Comparison of ENCODE assay signal across 15 cellular contexts in genomic region chr10:103638948-103639347, GRCh38.
DNase-seq lines count a peak whose midpoint lies in the region; ATAC-seq and TF ChIP-seq lines count a peak whose summit lies in the region.
"Had no signal": no experiment of that assay in that cellular context is flagged by ENCODE, and none has a peak within 500 bp of the region (broad histone marks: within the 10 kb centered on the region; RNA-seq: fewer than 3 reads in every experiment).

No MANE protein-coding gene starts in this region.

- no peak overlapping the region for H2AFZ ChIP-seq in GM23338

- peak overlapping the region; percentile 51; the same call in 1 of the 2 replicates for H3K27ac Mint-ChIP-seq in GM23338
- H3K27ac Mint-ChIP-seq: activated T-helper 17 cell treated with anti-CD3 and anti-CD28 coated beads, Interleukin-2, amount 50 U/mL, for 72 hours; stimulated activated naive B cell treated with anti-CD40 and anti-IgM and Interleukin-4, amounts not matched to agents 10 μg/mL and 1 μg/mL and 100 μg/mL, for 72 hours had no signal

- H3K36me3 ChIP-seq in GM23338 (ENCODE audit: insufficient read depth) (no peaks in the 10 kb centered on the region), ascending aorta (peaks cover 5 to 10% of the 10 kb centered on the region in 2 donors), gastroesophageal sphincter (peaks cover 0 to 21% of the 10 kb centered on the region in 2 donors), rectal smooth muscle tissue (ENCODE audit: control insufficient read depth, insufficient read depth, low read length) (peaks cover 5% of the 10 kb centered on the region), aorta (ENCODE audit: control insufficient read depth in 1 of 2, insufficient read depth in 2 of 2, low read length in 1 of 2) (no peaks in the 10 kb centered on the region)
- H3K36me3 ChIP-seq: WERI-Rb-1 had no signal

- peaks cover 29% of the 10 kb centered on the region for H3K4me1 ChIP-seq in GM23338 (ENCODE audit: insufficient read depth)
- peaks cover 24 to 45% of the 10 kb centered on the region in 2 donors for H3K4me1 ChIP-seq in ascending aorta
- peaks cover 8 to 93% (median 39%) of the 10 kb centered on the region in 3 donors for H3K4me1 ChIP-seq in gastroesophageal sphincter
- peaks cover 38% of the 10 kb centered on the region for H3K4me1 ChIP-seq in rectal smooth muscle tissue (ENCODE audit: control insufficient read depth, insufficient read depth, low read length)
- H3K4me1 ChIP-seq in aorta (ENCODE audit: control insufficient read depth in 1 of 2, insufficient read depth in 2 of 2, low read length in 2 of 2) = peaks cover 0 to 10% of the 10 kb centered on the region in 2 donors

- peaks cover 6% of the 10 kb centered on the region for H3K27me3 Mint-ChIP-seq in GM23338 (ENCODE audit: insufficient read depth, low read depth, poor library complexity)
- H3K27me3 Mint-ChIP-seq: activated T-helper 17 cell treated with anti-CD3 and anti-CD28 coated beads, Interleukin-2, amount 50 U/mL, for 72 hours; stimulated activated naive B cell treated with anti-CD40 and anti-IgM and Interleukin-4, amounts not matched to agents 10 μg/mL and 1 μg/mL and 100 μg/mL, for 72 hours had no signal

- H3K9me3 ChIP-seq in ascending aorta = no peaks in the 10 kb centered on the region
- no peaks in the 10 kb centered on the region for H3K9me3 ChIP-seq in gastroesophageal sphincter
- no peaks in the 10 kb centered on the region for H3K9me3 ChIP-seq in aorta (ENCODE audit: control insufficient read depth, low read length)
- H3K9me3 ChIP-seq: Caco-2 had no signal

- WGBS in gastroesophageal sphincter (ENCODE audit: low coverage in 1 of 2), 2 donors = 53 to 57% methylated on average over 5 to 7 of the region's 8 CpGs
- WGBS in aorta, 2 donors = 75 to 86% methylated on average over 8 of the region's 8 CpGs

- H3K79me2 ChIP-seq in GM23338 (replicated peaks; ENCODE audit: insufficient read depth) = no peaks in the 10 kb centered on the region

- H3K9me2 ChIP-seq in GM23338 (ENCODE audit: insufficient read depth) = no peaks in the 10 kb centered on the region

- H4K20me1 ChIP-seq in GM23338 (replicated peaks; ENCODE audit: insufficient read depth) = no peaks in the 10 kb centered on the region

- H3K4me3 ChIP-seq in GM23338 = no peak overlapping the region
- no peak overlapping the region for H3K4me3 ChIP-seq in ascending aorta
- H3K4me3 ChIP-seq in gastroesophageal sphincter = no peak overlapping the region
- no peak overlapping the region for H3K4me3 ChIP-seq in rectal smooth muscle tissue (ENCODE audit: low read length)
- no peak overlapping the region for H3K4me3 ChIP-seq in aorta (ENCODE audit: low read length in 2 of 2)
- H3K4me3 ChIP-seq: lung had no signal

- DNase-seq in GM23338 (ENCODE audit: low spot score) (no peak), ascending aorta (ENCODE audit: low spot score in 2 of 2) (no peak), GM03348 (ENCODE audit: low spot score) (no peak), NCI-H2029 (lab: John Stamatoyannopoulos, UW) (no peak), aorta (no peak)
- DNase-seq: Caco-2; NCI-H1048; NCI-H2107; stimulated activated naive B cell treated with anti-CD40 and anti-IgM and Interleukin-4, amounts not matched to agents 10 μg/mL and 1 μg/mL and 100 μg/mL, for 72 hours; WERI-Rb-1 had no signal

- no peak overlapping the region for H3K9ac ChIP-seq in rectal smooth muscle tissue (ENCODE audit: low read length)

- no peak for TF ChIP-seq POLR2A in gastroesophageal sphincter (IDR thresholded peaks at IDR 0.05)
- no peak for TF ChIP-seq POLR2A in GM18505 (IDR thresholded peaks at IDR 0.05; ENCODE audit: borderline replicate concordance, extremely low read depth, insufficient read depth, insufficient read length)

- TF ChIP-seq CTCF in GM23338 (conservative IDR thresholded peaks at IDR 0.05; ENCODE audit: low read depth in 2 of 2) (no peak), ascending aorta (IDR thresholded peaks at IDR 0.05) (no peak), gastroesophageal sphincter (IDR thresholded peaks at IDR 0.05) (no peak)

- H3K36me3 Mint-ChIP-seq in GM23338 (ENCODE audit: low read depth) = no peaks in the 10 kb centered on the region

- ATAC-seq in GM23338 (no peak), gastroesophageal sphincter (no peak), GM18505 (IDR thresholded peaks at IDR 0.05; ENCODE audit: unreplicated experiment) (no peak), aorta (ENCODE audit: low FRiP score) (no peak)
- ATAC-seq: activated T-helper 17 cell treated with anti-CD3 and anti-CD28 coated beads, Interleukin-2, amount 50 U/mL, for 72 hours; stimulated activated naive B cell treated with anti-CD40 and anti-IgM and Interleukin-4, amounts not matched to agents 10 μg/mL and 1 μg/mL and 100 μg/mL, for 72 hours had no signal

- H3K4me3 Mint-ChIP-seq in GM23338 = no peak overlapping the region
- H3K4me3 Mint-ChIP-seq: activated T-helper 17 cell treated with anti-CD3 and anti-CD28 coated beads, Interleukin-2, amount 50 U/mL, for 72 hours; stimulated activated naive B cell treated with anti-CD40 and anti-IgM and Interleukin-4, amounts not matched to agents 10 μg/mL and 1 μg/mL and 100 μg/mL, for 72 hours had no signal

- no peak for TF ChIP-seq EP300 in gastroesophageal sphincter (IDR thresholded peaks at IDR 0.05)

- H3K4me2 ChIP-seq in GM23338 = no peak overlapping the region

- H3K27ac ChIP-seq in GM23338 (ENCODE audit: low read depth) = no peak overlapping the region
- H3K27ac ChIP-seq in ascending aorta = peak overlapping the region; percentile 91 to 97
- H3K27ac ChIP-seq in gastroesophageal sphincter = peak overlapping the region in 3 of 4 donors; percentile 86 to 88 (median 88)
- peak overlapping the region; percentile 51 for H3K27ac ChIP-seq in rectal smooth muscle tissue (ENCODE audit: low read depth, low read length)
- H3K27ac ChIP-seq in aorta (ENCODE audit: low read depth in 1 of 2, low read length in 2 of 2) = peak overlapping the region in 1 of 2 donors; percentile 83
- H3K27ac ChIP-seq: WERI-Rb-1 had no signal

- H3K4me1 Mint-ChIP-seq in GM23338 = peaks cover 47% of the 10 kb centered on the region
- H3K4me1 Mint-ChIP-seq: activated T-helper 17 cell treated with anti-CD3 and anti-CD28 coated beads, Interleukin-2, amount 50 U/mL, for 72 hours had no signal

- no peaks in the 10 kb centered on the region for H3K9me3 Mint-ChIP-seq in GM23338
- H3K9me3 Mint-ChIP-seq: activated T-helper 17 cell treated with anti-CD3 and anti-CD28 coated beads, Interleukin-2, amount 50 U/mL, for 72 hours; stimulated activated naive B cell treated with anti-CD40 and anti-IgM and Interleukin-4, amounts not matched to agents 10 μg/mL and 1 μg/mL and 100 μg/mL, for 72 hours had no signal

- intact Hi-C loops in ascending aorta (cut with DNase I) (loop anchor here (1.0 kb wide), 1 partner anchor 21 kb away; no protein-coding TSS in a partner anchor), aorta (cut with DNase I) (no loop called here)

- no peaks in the 10 kb centered on the region for H3K27me3 ChIP-seq in GM23338 (ENCODE audit: insufficient read depth)
- no peaks in the 10 kb centered on the region for H3K27me3 ChIP-seq in ascending aorta
- H3K27me3 ChIP-seq in gastroesophageal sphincter = no peaks in the 10 kb centered on the region
- no peaks in the 10 kb centered on the region for H3K27me3 ChIP-seq in rectal smooth muscle tissue (ENCODE audit: control insufficient read depth, insufficient read depth, low read length)
- H3K27me3 ChIP-seq in aorta (ENCODE audit: control insufficient read depth in 1 of 2, insufficient read depth in 2 of 2, low read length in 1 of 2) = no peaks in the 10 kb centered on the region

- 0 out of 2 replicates have a peak, but pooled peaks cover 5% of the 10 kb centered on the region for H3F3A ChIP-seq in GM23338 (replicated peaks; ENCODE audit: low read depth)
